In the genomic region with DNA sequence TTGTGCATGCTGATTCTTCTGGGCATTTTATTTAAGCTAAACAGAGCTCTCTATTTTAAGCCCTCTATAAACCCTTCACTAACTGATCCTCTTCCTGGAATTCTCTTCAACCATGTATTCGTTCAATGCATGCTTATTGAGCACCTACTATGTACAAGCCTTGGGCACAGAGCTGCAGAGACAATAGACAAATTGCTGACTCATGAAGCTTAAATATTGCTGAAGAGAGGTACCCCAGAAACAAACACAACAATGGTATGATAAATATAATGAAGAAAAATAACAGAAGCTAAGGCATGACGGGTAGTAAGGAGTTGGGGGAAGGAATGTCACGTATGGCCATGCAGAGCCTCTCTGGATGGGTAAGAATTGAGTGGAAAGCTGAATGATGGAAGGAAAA, we compare ENCODE assay signal across 9 cellular contexts.
"Had no signal": no experiment of that assay in that cellular context is flagged by ENCODE, and none has a peak within 500 bp of the region (broad histone marks: within the 10 kb centered on the region; RNA-seq: fewer than 3 reads in every experiment).

No MANE protein-coding gene starts in this region.

- H3K4me3 ChIP-seq: GM23248, HAP-1 had no signal

- H2AFZ ChIP-seq: GM23248 had no signal

- H3K27ac ChIP-seq: GM23248, HL-60 had no signal

- H3K27me3 Mint-ChIP-seq: IgD-negative memory B cell had no signal

- H3K4me1 Mint-ChIP-seq: IgD-negative memory B cell had no signal

- H3K4me3 Mint-ChIP-seq: HFFc6 had no signal

- H3K9me3 ChIP-seq: HAP-1 had no signal

- H3K9ac ChIP-seq: GM23248 had no signal

- ATAC-seq: HCT116 had no signal

- H3K4me1 ChIP-seq: HAP-1 had no signal

- H3K36me3 Mint-ChIP-seq: IgD-negative memory B cell had no signal

- H3K27ac Mint-ChIP-seq: HFFc6 had no signal

- DNase-seq: GM23248, GOT3, H7, HFFc6, KG1 had no signal

- H3K36me3 ChIP-seq: HAP-1 had no signal
